ENCODE assay signal across 8 cellular contexts in the genomic region with DNA sequence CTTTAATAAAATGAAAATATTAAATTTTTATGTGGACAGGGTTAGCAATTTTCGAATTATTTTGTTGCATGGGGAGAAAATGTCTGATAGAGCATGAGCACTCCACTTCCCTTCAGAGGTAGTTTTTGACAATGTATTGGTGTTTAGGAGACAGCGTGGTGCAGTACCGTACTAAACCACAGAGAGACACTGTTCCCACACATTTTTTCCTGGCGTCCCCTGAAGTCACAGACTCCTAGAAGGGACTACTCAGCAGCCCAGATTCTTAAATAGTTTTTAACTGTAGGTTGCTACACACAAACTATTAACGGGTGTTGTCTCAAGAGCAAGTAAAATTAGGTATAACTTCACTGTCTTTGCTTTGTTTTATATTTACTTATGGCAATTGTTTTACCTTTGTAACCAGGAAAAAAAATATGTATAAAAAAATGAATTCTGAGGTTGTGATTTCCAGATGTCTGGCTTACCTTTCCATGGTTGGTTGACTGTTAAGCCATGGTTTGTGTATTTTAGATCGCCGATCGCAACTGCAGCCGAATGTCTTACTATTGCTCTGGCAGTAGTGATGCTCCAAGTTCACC.
A peak's percentile ranks its signal among the peaks of the same experiment; 100 is the strongest.
DNase-seq lines count a peak whose midpoint lies in the region; ATAC-seq and TF ChIP-seq lines count a peak whose summit lies in the region.

No MANE protein-coding gene starts in this region.

- H3K36me3 Mint-ChIP-seq in Caco-2 (ENCODE audit: insufficient read depth, unreplicated experiment), result no peaks in the 10 kb centered on the region
- H3K36me3 Mint-ChIP-seq in activated T-helper 1 cell treated with anti-CD3 and anti-CD28 coated beads, Interleukin-12 subunit alpha, Interleukin-12 subunit beta, Interleukin-2, Interleukin-4 antibody, amounts not matched to agents 30 ng/mL and 10 ng/mL and 1 ng/mL, durations not matched to agents 14 hours and 24 hours and 36 hours (ENCODE audit: low read depth), result peaks cover 39% of the 10 kb centered on the region

- H3K4me1 Mint-ChIP-seq in Caco-2 (ENCODE audit: low read depth, unreplicated experiment), result no peaks in the 10 kb centered on the region
- H3K4me1 Mint-ChIP-seq in activated T-helper 1 cell treated with anti-CD3 and anti-CD28 coated beads, Interleukin-12 subunit alpha, Interleukin-12 subunit beta, Interleukin-2, Interleukin-4 antibody, amounts not matched to agents 30 ng/mL and 10 ng/mL and 1 ng/mL, durations not matched to agents 14 hours and 24 hours and 36 hours (ENCODE audit: low read depth), result no peaks in the 10 kb centered on the region

- no peaks in the 10 kb centered on the region for H3K36me3 ChIP-seq in Caco-2 (ENCODE audit: control insufficient read depth, insufficient read depth, low read length)

- H3K27ac ChIP-seq in right cardiac atrium (ENCODE audit: low read length), result no peak overlapping the region

- H3K4me1 ChIP-seq in Caco-2, result peaks cover 13% of the 10 kb centered on the region; the same call in 1 of the 2 replicates
- no peaks in the 10 kb centered on the region for H3K4me1 ChIP-seq in right cardiac atrium (ENCODE audit: control insufficient read depth, insufficient read depth, low read length)

- H3K27me3 Mint-ChIP-seq in Caco-2 (ENCODE audit: insufficient read depth, unreplicated experiment), result no peaks in the 10 kb centered on the region
- no peaks in the 10 kb centered on the region for H3K27me3 Mint-ChIP-seq in activated T-helper 1 cell treated with anti-CD3 and anti-CD28 coated beads, Interleukin-12 subunit alpha, Interleukin-12 subunit beta, Interleukin-2, Interleukin-4 antibody, amounts not matched to agents 30 ng/mL and 10 ng/mL and 1 ng/mL, durations not matched to agents 14 hours and 24 hours and 36 hours (ENCODE audit: insufficient read depth)

- POLR2A ChIA-PET in Caco-2 (lab: Charles Lee), result no interaction called here

- H3K9me3 ChIP-seq in Caco-2, result no peaks in the 10 kb centered on the region
- no peaks in the 10 kb centered on the region for H3K9me3 ChIP-seq in right cardiac atrium (ENCODE audit: control insufficient read depth, low read length)

- no peak overlapping the region for H3K4me3 ChIP-seq in Caco-2 (ENCODE audit: low read depth, low read length)
- no peak overlapping the region for H3K4me3 ChIP-seq in HFF-Myc (replicated peaks; ENCODE audit: low read depth, low read length)
- no peak overlapping the region for H3K4me3 ChIP-seq in right cardiac atrium (ENCODE audit: low read length)

- no peaks in the 10 kb centered on the region for H3K9me3 Mint-ChIP-seq in Caco-2 (ENCODE audit: unreplicated experiment)
- H3K9me3 Mint-ChIP-seq in activated T-helper 1 cell treated with anti-CD3 and anti-CD28 coated beads, Interleukin-12 subunit alpha, Interleukin-12 subunit beta, Interleukin-2, Interleukin-4 antibody, amounts not matched to agents 30 ng/mL and 10 ng/mL and 1 ng/mL, durations not matched to agents 14 hours and 24 hours and 36 hours, result no peaks in the 10 kb centered on the region

- H3K4me3 Mint-ChIP-seq in Caco-2 (ENCODE audit: unreplicated experiment), result no peak overlapping the region
- no peak overlapping the region for H3K4me3 Mint-ChIP-seq in activated T-helper 1 cell treated with anti-CD3 and anti-CD28 coated beads, Interleukin-12 subunit alpha, Interleukin-12 subunit beta, Interleukin-2, Interleukin-4 antibody, amounts not matched to agents 30 ng/mL and 10 ng/mL and 1 ng/mL, durations not matched to agents 14 hours and 24 hours and 36 hours

- no peak overlapping the region for H3K27ac Mint-ChIP-seq in Caco-2 (ENCODE audit: unreplicated experiment)
- H3K27ac Mint-ChIP-seq in activated T-helper 1 cell treated with anti-CD3 and anti-CD28 coated beads, Interleukin-12 subunit alpha, Interleukin-12 subunit beta, Interleukin-2, Interleukin-4 antibody, amounts not matched to agents 30 ng/mL and 10 ng/mL and 1 ng/mL, durations not matched to agents 14 hours and 24 hours and 36 hours, result no peak overlapping the region

- H3K27me3 ChIP-seq in Caco-2 (replicated peaks; ENCODE audit: control insufficient read depth, insufficient read depth, low read length) (no peaks in the 10 kb centered on the region), right cardiac atrium (ENCODE audit: control insufficient read depth, insufficient read depth) (no peaks in the 10 kb centered on the region)

- 40% methylated on average over 9 of the region's 9 CpGs for WGBS in right cardiac atrium

- intact Hi-C loops in Caco-2 (cut with micrococcal nuclease; ENCODE audit: unreplicated experiment) (loop anchor here (1.0 to 10.0 kb wide), 9 partner anchors 39 to 619 kb away; a partner anchor contains a TSS), right cardiac atrium (cut with DNase I) (loop anchor here in 3 of 4 donors (10.0 kb wide), 2 partner anchors 379 to 419 kb away; no protein-coding TSS in a partner anchor), sciatic nerve (cut with DNase I) (no loop called here)
- intact Hi-C loops in activated T-helper 1 cell treated with anti-CD3 and anti-CD28 coated beads, Interleukin-12 subunit alpha, Interleukin-12 subunit beta, Interleukin-2, Interleukin-4 antibody, amounts not matched to agents 30 ng/mL and 10 ng/mL and 1 ng/mL, durations not matched to agents 14 hours and 24 hours and 36 hours (cut with micrococcal nuclease), result no loop called here

- TF ChIP-seq CTCF in Caco-2 (IDR thresholded peaks at IDR 0.05; ENCODE audit: insufficient read depth in 1 of 2, low read depth in 1 of 2, low read length in 1 of 2, severe bottlenecking in 1 of 2, unreplicated experiment in 1 of 2) (peak; percentile 82 to 83), HFF-Myc (IDR thresholded peaks at IDR 0.05; ENCODE audit: low read depth, low read length, missing control alignments) (peak; percentile 74)

- no TSS peak for BruUV-seq in Caco-2 (replicated peaks; lab: Mats Ljungman, UMichigan)

- CTCF ChIA-PET in Caco-2 (lab: Charles Lee), result no interaction called here

- peak; percentile 90 to 93 for ATAC-seq in right cardiac atrium
- peak; percentile 87 for ATAC-seq in sciatic nerve
- ATAC-seq in HG03196 (IDR thresholded peaks at IDR 0.05; ENCODE audit: unreplicated experiment), result no peak

- DNase-seq in Caco-2 (peak; percentile 55 to 63), HFF-Myc (ENCODE audit: extremely low read depth, low read depth) (peak; percentile 25), NCI-H69 (lab: John Stamatoyannopoulos, UW) (peak; percentile 56), anterior cingulate cortex (lab: John Stamatoyannopoulos, UW) (peak in 37 of 58 donors; percentile 2 to 59 (median 23)), right cardiac atrium (peak in 2 of 3 donors; percentile 21 to 51), sciatic nerve (ENCODE audit: low spot score) (no peak)
- no peak for DNase-seq in activated T-helper 1 cell treated with anti-CD3 and anti-CD28 coated beads, Interleukin-12 subunit alpha, Interleukin-12 subunit beta, Interleukin-2, Interleukin-4 antibody, amounts not matched to agents 30 ng/mL and 10 ng/mL and 1 ng/mL, durations not matched to agents 14 hours and 24 hours and 36 hours (ENCODE audit: low spot score)

Comparison
In these comparisons a context has a peak if more than half of its experiments do, and no peak if none do; other contexts are left out.
1. DNase-seq: peak in Caco-2 (2 of 2), HFF-Myc (single experiment), NCI-H69 (single experiment), anterior cingulate cortex (37 of 58) and right cardiac atrium (2 of 3); none in sciatic nerve (single experiment) and activated T-helper 1 cell treated with anti-CD3 and anti-CD28 coated beads, Interleukin-12 subunit alpha, Interleukin-12 subunit beta, Interleukin-2, Interleukin-4 antibody, amounts not matched to agents 30 ng/mL and 10 ng/mL and 1 ng/mL, durations not matched to agents 14 hours and 24 hours and 36 hours (single experiment).
2. intact Hi-C loops: an anchor here in Caco-2 (1.0 to 10.0 kb wide) and right cardiac atrium (10.0 kb wide); none called in sciatic nerve and activated T-helper 1 cell treated with anti-CD3 and anti-CD28 coated beads, Interleukin-12 subunit alpha, Interleukin-12 subunit beta, Interleukin-2, Interleukin-4 antibody, amounts not matched to agents 30 ng/mL and 10 ng/mL and 1 ng/mL, durations not matched to agents 14 hours and 24 hours and 36 hours.